8 cellular contexts compared by ENCODE assay signal in genomic region chr16:71896688-71897368, GRCh38. TPM values are rescaled to one million over a fixed set of nuclear protein-coding genes. Genes with fewer than 3 reads are reported as not detected.
A peak's percentile ranks its signal among the peaks of the same experiment; 100 is the strongest.
DNase-seq lines count a peak whose midpoint lies in the region; ATAC-seq and TF ChIP-seq lines count a peak whose summit lies in the region.

No MANE protein-coding gene starts in this region.

- H3K4me1 ChIP-seq in BLaER1 (peaks cover 48% of the 10 kb centered on the region), ectodermal cell (ENCODE audit: control insufficient read depth, insufficient read depth, low read length) (no peaks in the 10 kb centered on the region)

- ATAC-seq in HG03432 (IDR thresholded peaks at IDR 0.05; ENCODE audit: unreplicated experiment) (no peak), GM21360 (IDR thresholded peaks at IDR 0.05; ENCODE audit: unreplicated experiment) (no peak)

- no peaks in the 10 kb centered on the region for H3K27me3 ChIP-seq in BLaER1
- H3K27me3 ChIP-seq in ectodermal cell (ENCODE audit: control insufficient read depth, insufficient read depth, low read length, poor library complexity, severe bottlenecking): no peaks in the 10 kb centered on the region
- no peaks in the 10 kb centered on the region for H3K27me3 ChIP-seq in neural cell (ENCODE audit: insufficient read depth, low read depth, low read length)

- H3K9me2 ChIP-seq in neural cell (ENCODE audit: insufficient read depth, low read length): no peaks in the 10 kb centered on the region

- 59 to 62% methylated on average over 12 of the region's 15 CpGs for WGBS in ectodermal cell, 2 experiments

- H3F3A ChIP-seq in neural cell (ENCODE audit: insufficient read depth, low read length, poor library complexity, severe bottlenecking): peaks cover 4% of the 10 kb centered on the region

- H3K9ac ChIP-seq in BLaER1: peak overlapping the region; percentile 98
- H3K9ac ChIP-seq in neural cell (ENCODE audit: low read length): peak overlapping the region; percentile 97

- peaks cover 56% of the 10 kb centered on the region for H3K79me2 ChIP-seq in neural cell (replicated peaks; ENCODE audit: insufficient read depth, low read length)

- H2AFZ ChIP-seq in neural cell (ENCODE audit: low read depth, low read length): no peak overlapping the region

- H3K27ac ChIP-seq in BLaER1 (peak overlapping the region; percentile 95), ectodermal cell (ENCODE audit: insufficient read depth, low read depth, low read length, poor library complexity, severe bottlenecking) (no peak overlapping the region), neural cell (ENCODE audit: low read length) (peak overlapping the region; percentile 97)

- peak overlapping the region; percentile 97 for H3K4me3 ChIP-seq in BLaER1
- H3K4me3 ChIP-seq in LNCaP clone FGC (ENCODE audit: low read depth, low read length): peak overlapping the region; percentile 99
- peak overlapping the region; percentile 89 for H3K4me3 ChIP-seq in ectodermal cell (ENCODE audit: insufficient read depth, low read depth, low read length)
- H3K4me3 ChIP-seq in neural cell (ENCODE audit: low read length): peak overlapping the region; percentile 85

- TF ChIP-seq RAD21 in neural cell (conservative IDR thresholded peaks at IDR 0.05): no peak

- H3K36me3 ChIP-seq in BLaER1: peaks cover 24% of the 10 kb centered on the region
- H3K36me3 ChIP-seq in ectodermal cell (ENCODE audit: control insufficient read depth, insufficient read depth, low read length): no peaks in the 10 kb centered on the region
- no peaks in the 10 kb centered on the region for H3K36me3 ChIP-seq in neural cell (ENCODE audit: insufficient read depth, low read length)

- DNase-seq in LNCaP clone FGC (ENCODE audit: low read depth) (no peak), DMS114 treated with DMSO at 0.1 percent for 48 hours (lab: John Stamatoyannopoulos, UW; ENCODE audit: unreplicated experiment) (no peak), SW480 (ENCODE audit: low spot score) (no peak)

- no peak for TF ChIP-seq EP300 in neural cell (conservative IDR thresholded peaks at IDR 0.05; ENCODE audit: poor library complexity, severe bottlenecking)

- TF ChIP-seq CTCF in LNCaP clone FGC (IDR thresholded peaks at IDR 0.05; ENCODE audit: control insufficient read depth, extremely low read depth, insufficient read depth) (no peak), neural cell (IDR thresholded peaks at IDR 0.05; ENCODE audit: poor library complexity, severe bottlenecking) (no peak)

- H3K9me3 ChIP-seq in BLaER1 (0 out of 2 replicates have a peak, but pooled peaks cover 4% of the 10 kb centered on the region), ectodermal cell (ENCODE audit: control insufficient read depth, low read length) (no peaks in the 10 kb centered on the region), neural cell (ENCODE audit: low read length) (no peaks in the 10 kb centered on the region)

- H3K4me2 ChIP-seq in BLaER1 (peak overlapping the region; percentile 99), neural cell (ENCODE audit: low read length) (peak overlapping the region; percentile 96)

- H4K20me1 ChIP-seq in BLaER1 (peaks cover 62% of the 10 kb centered on the region), neural cell (ENCODE audit: insufficient read depth) (no peaks in the 10 kb centered on the region)

TF ChIP-seq in neural cell, 6 proteins besides CTCF, POLR2A, EP300 and RAD21:
- no peak for TF ChIP-seq TAF1 (IDR thresholded peaks at IDR 0.05; ENCODE audit: low read depth)
- TF ChIP-seq MXI1 (conservative IDR thresholded peaks at IDR 0.05; ENCODE audit: poor library complexity, severe bottlenecking): no peak
- no peak for TF ChIP-seq POLR2AphosphoS5 (IDR thresholded peaks at IDR 0.05)
- no peak for TF ChIP-seq EZH2 (IDR thresholded peaks at IDR 0.05; ENCODE audit: borderline replicate concordance, insufficient read depth, low read length, poor library complexity, severe bottlenecking)
- TF ChIP-seq SMC3 (conservative IDR thresholded peaks at IDR 0.05; ENCODE audit: poor library complexity): no peak
- TF ChIP-seq, protein P1, sequence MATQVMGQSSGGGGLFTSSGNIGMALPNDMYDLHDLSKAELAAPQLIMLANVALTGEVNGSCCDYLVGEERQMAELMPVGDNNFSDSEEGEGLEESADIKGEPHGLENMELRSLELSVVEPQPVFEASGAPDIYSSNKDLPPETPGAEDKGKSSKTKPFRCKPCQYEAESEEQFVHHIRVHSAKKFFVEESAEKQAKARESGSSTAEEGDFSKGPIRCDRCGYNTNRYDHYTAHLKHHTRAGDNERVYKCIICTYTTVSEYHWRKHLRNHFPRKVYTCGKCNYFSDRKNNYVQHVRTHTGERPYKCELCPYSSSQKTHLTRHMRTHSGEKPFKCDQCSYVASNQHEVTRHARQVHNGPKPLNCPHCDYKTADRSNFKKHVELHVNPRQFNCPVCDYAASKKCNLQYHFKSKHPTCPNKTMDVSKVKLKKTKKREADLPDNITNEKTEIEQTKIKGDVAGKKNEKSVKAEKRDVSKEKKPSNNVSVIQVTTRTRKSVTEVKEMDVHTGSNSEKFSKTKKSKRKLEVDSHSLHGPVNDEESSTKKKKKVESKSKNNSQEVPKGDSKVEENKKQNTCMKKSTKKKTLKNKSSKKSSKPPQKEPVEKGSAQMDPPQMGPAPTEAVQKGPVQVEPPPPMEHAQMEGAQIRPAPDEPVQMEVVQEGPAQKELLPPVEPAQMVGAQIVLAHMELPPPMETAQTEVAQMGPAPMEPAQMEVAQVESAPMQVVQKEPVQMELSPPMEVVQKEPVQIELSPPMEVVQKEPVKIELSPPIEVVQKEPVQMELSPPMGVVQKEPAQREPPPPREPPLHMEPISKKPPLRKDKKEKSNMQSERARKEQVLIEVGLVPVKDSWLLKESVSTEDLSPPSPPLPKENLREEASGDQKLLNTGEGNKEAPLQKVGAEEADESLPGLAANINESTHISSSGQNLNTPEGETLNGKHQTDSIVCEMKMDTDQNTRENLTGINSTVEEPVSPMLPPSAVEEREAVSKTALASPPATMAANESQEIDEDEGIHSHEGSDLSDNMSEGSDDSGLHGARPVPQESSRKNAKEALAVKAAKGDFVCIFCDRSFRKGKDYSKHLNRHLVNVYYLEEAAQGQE (IDR thresholded peaks at IDR 0.05; ENCODE audit: borderline replicate concordance): no peak
TF ChIP-seq in neural cell: peak in this region for 0.

RNA-seq across cellular contexts. Expression of gene IST1, which starts 1.5 kb away (rescaled TPM):
- 385 TPM for polyA plus RNA-seq in ectodermal cell (2013, experiment 1 of 4)
- 398 TPM for polyA plus RNA-seq in ectodermal cell (2013, experiment 2 of 4)
- polyA plus RNA-seq in ectodermal cell (2013, experiment 3 of 4): 286 TPM
- polyA plus RNA-seq in ectodermal cell (2013, experiment 4 of 4): 316 TPM
- polyA plus RNA-seq in neural cell: 389 and 461 TPM in 2 replicates
- polyA minus RNA-seq in neural cell: 263 and 297 TPM in 2 replicates

RNA-seq across cellular contexts. Expression of gene ZNF821, which starts 12.8 kb away (rescaled TPM):
- 19.4 TPM for polyA plus RNA-seq in ectodermal cell (2013, experiment 1 of 4)
- polyA plus RNA-seq in ectodermal cell (2013, experiment 2 of 4): 20.0 TPM
- 20.5 TPM for polyA plus RNA-seq in ectodermal cell (2013, experiment 3 of 4)
- 20.0 TPM for polyA plus RNA-seq in ectodermal cell (2013, experiment 4 of 4)
- 128 and 148 TPM in 2 replicates for polyA plus RNA-seq in neural cell
- polyA minus RNA-seq in neural cell: 81.7 and 89.6 TPM in 2 replicates

RNA-seq across cellular contexts. Expression of gene ATXN1L, which starts 51.1 kb away (rescaled TPM):
- polyA plus RNA-seq in ectodermal cell (2013, experiment 1 of 4): 24.9 TPM
- 28.9 TPM for polyA plus RNA-seq in ectodermal cell (2013, experiment 2 of 4)
- polyA plus RNA-seq in ectodermal cell (2013, experiment 3 of 4): 17.4 TPM
- 20.2 TPM for polyA plus RNA-seq in ectodermal cell (2013, experiment 4 of 4)
- polyA plus RNA-seq in neural cell: 8.1 and 9.5 TPM in 2 replicates
- 24.9 and 26.3 TPM in 2 replicates for polyA minus RNA-seq in neural cell
